In the genomic region with DNA sequence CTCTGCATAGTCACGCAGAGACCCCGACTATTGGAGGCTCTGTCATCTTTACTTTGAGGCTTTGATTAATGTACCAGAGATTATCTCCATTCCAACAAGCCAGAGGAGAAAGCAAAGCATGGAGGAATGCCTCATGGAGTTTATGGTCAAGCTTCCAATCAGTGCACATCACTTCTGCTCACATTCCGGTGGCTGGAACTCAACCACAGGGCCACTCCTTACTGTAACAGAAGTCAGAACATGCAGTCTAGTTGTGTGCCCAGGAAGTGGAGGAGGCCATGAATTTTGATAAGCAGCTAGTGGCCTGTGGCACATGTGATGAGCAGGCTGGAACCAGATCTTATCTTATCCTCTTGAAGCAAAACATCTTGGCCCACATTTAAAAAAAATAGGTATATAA, we compare ENCODE assay signal across 18 cellular contexts.
A peak's percentile ranks its signal among the peaks of the same experiment; 100 is the strongest.
DNase-seq lines count a peak whose midpoint lies in the region; ATAC-seq and TF ChIP-seq lines count a peak whose summit lies in the region.
"Had no signal": no experiment of that assay in that cellular context is flagged by ENCODE, and none has a peak within 500 bp of the region (broad histone marks: within the 10 kb centered on the region; RNA-seq: fewer than 3 reads in every experiment).

No MANE protein-coding gene starts in this region.

- no peaks in the 10 kb centered on the region for H3K9me3 Mint-ChIP-seq in natural killer cell

- no peak for TF ChIP-seq POLR2A in NB4 (IDR thresholded peaks at IDR 0.05; ENCODE audit: extremely low read depth, insufficient read length)

- no peak overlapping the region for H3K4me2 ChIP-seq in mammary epithelial cell (ENCODE audit: insufficient read depth, low read depth, low read length)

- CTCF ChIA-PET in mammary epithelial cell (lab: Charles Lee; ENCODE audit: low non-redundant PET): no interaction called here

- DNase-seq in CMK (ENCODE audit: low read depth): peak; percentile 52
- DNase-seq in NB4 (ENCODE audit: low read depth): peak; percentile 8
- DNase-seq in mammary epithelial cell: peak; percentile 82
- DNase-seq in kidney epithelial cell (ENCODE audit: low read depth): peak; percentile 65
- DNase-seq in natural killer cell: no peak
- DNase-seq in NCI-H2171 (lab: John Stamatoyannopoulos, UW): no peak
- no peak for DNase-seq in D341Med (ENCODE audit: low spot score)
- DNase-seq: activated CD4-positive, alpha-beta T cell treated with anti-CD3 and anti-CD28 coated beads, Interleukin-2, amount 50 U/mL, for 48 hours; BE2C; DND-41; NCI-H2171 treated with DMSO at 0.1 percent for 48 hours; NK-92 treated with Interleukin-12 subunit alpha and Interleukin-12 subunit beta, amount 100 ng/mL, for 24 hours; psoas muscle had no signal

- no peaks in the 10 kb centered on the region for H4K20me1 ChIP-seq in mammary epithelial cell (ENCODE audit: insufficient read depth, low read length)

- H3K4me3 ChIP-seq in NB4 (ENCODE audit: low read depth, low read length) (no peak overlapping the region), mammary epithelial cell (replicated peaks in 1 of 3; ENCODE audit: insufficient read depth in 1 of 3, low read depth in 2 of 3, low read length in 3 of 3) (no peak overlapping the region), kidney epithelial cell (ENCODE audit: low read depth, low read length) (no peak overlapping the region)
- H3K4me3 ChIP-seq: gastroesophageal sphincter, GM12878, psoas muscle, SJSA1, suprapubic skin had no signal

- TF ChIP-seq CTCF in NB4 (IDR thresholded peaks at IDR 0.05; ENCODE audit: low read depth, low read length) (no peak), mammary epithelial cell (conservative IDR thresholded peaks at IDR 0.05 in 1 of 2, IDR thresholded peaks at IDR 0.05 in 1 of 2; ENCODE audit: extremely low read depth in 1 of 2, insufficient read depth in 1 of 2, low read depth in 1 of 2, low read length in 2 of 2) (no peak), kidney epithelial cell (IDR thresholded peaks at IDR 0.05; ENCODE audit: insufficient read depth, low read length, poor library complexity, severe bottlenecking) (no peak), natural killer cell (IDR thresholded peaks at IDR 0.05) (no peak)

- H3K4me3 Mint-ChIP-seq in natural killer cell: no peak overlapping the region

- H3K36me3 Mint-ChIP-seq in natural killer cell: no peaks in the 10 kb centered on the region

- dilution Hi-C loops in mammary epithelial cell (cut with HindIII; ENCODE audit: low sequenced_read_pairs): no loop called here

- peaks cover 14% of the 10 kb centered on the region for H3K4me1 ChIP-seq in mammary epithelial cell (ENCODE audit: insufficient read depth, low read length)
- H3K4me1 ChIP-seq: BE2C, gastroesophageal sphincter, psoas muscle, SJSA1 had no signal

- H3K9ac ChIP-seq in mammary epithelial cell (ENCODE audit: insufficient read depth, low read length): no peak overlapping the region

- H3K4me1 Mint-ChIP-seq in natural killer cell: no peaks in the 10 kb centered on the region

- H3K27me3 Mint-ChIP-seq in natural killer cell (ENCODE audit: low read depth in 2 of 2): peaks cover 0 to 5% of the 10 kb centered on the region in 2 donors

- H3K27ac Mint-ChIP-seq in natural killer cell: no peak overlapping the region

- in situ Hi-C loops in mammary epithelial cell (cut with MboI; ENCODE audit: low sequenced_read_pairs in 2 of 2): no loop called here

- no peaks in the 10 kb centered on the region for H3K36me3 ChIP-seq in mammary epithelial cell (ENCODE audit: insufficient read depth, low read length)
- H3K36me3 ChIP-seq in kidney epithelial cell (ENCODE audit: control insufficient read depth, insufficient read depth, low read length): no peaks in the 10 kb centered on the region
- H3K36me3 ChIP-seq: BE2C, gastroesophageal sphincter, SJSA1, suprapubic skin had no signal

- H3K9me3 ChIP-seq in mammary epithelial cell (replicated peaks; ENCODE audit: insufficient read depth, low read length): no peaks in the 10 kb centered on the region
- H3K9me3 ChIP-seq: BE2C, gastroesophageal sphincter, psoas muscle, SJSA1, suprapubic skin had no signal

- no peak overlapping the region for H3K27ac ChIP-seq in mammary epithelial cell (ENCODE audit: insufficient read depth, low read depth, low read length)
- H3K27ac ChIP-seq: gastroesophageal sphincter, psoas muscle, SJSA1, suprapubic skin had no signal

- BruUV-seq in mammary epithelial cell (replicated peaks; lab: Mats Ljungman, UMichigan): no TSS peak

- H2AFZ ChIP-seq in mammary epithelial cell (ENCODE audit: low read depth, low read length): no peak overlapping the region

- no peaks in the 10 kb centered on the region for H3K27me3 ChIP-seq in mammary epithelial cell (ENCODE audit: insufficient read depth, low read length)
- H3K27me3 ChIP-seq in kidney epithelial cell (ENCODE audit: control insufficient read depth, insufficient read depth, low read length): no peaks in the 10 kb centered on the region
- H3K27me3 ChIP-seq: BE2C, gastroesophageal sphincter, SJSA1, suprapubic skin had no signal

- intact Hi-C loops in mammary epithelial cell (cut with micrococcal nuclease): no loop called here
- intact Hi-C loops in natural killer cell (cut with micrococcal nuclease): no loop called here

- 67% methylated on average over 3 of the region's 3 CpGs for WGBS in mammary epithelial cell (ENCODE audit: low coverage, missing lambda C conversion rate)

- ATAC-seq in natural killer cell (no peak), GM18498 (IDR thresholded peaks at IDR 0.05; ENCODE audit: unreplicated experiment) (no peak)
- ATAC-seq: gastroesophageal sphincter, GM12878 had no signal

- H3K79me2 ChIP-seq in mammary epithelial cell (ENCODE audit: insufficient read depth, low read length): no peaks in the 10 kb centered on the region

Comparison
In these comparisons a context has a peak if more than half of its experiments do, and no peak if none do; other contexts are left out.
1. DNase-seq: peak in CMK (single experiment), NB4 (single experiment), mammary epithelial cell (single experiment) and kidney epithelial cell (single experiment); none in natural killer cell (single experiment), NCI-H2171 (single experiment) and D341Med (single experiment).